In the genomic region with DNA sequence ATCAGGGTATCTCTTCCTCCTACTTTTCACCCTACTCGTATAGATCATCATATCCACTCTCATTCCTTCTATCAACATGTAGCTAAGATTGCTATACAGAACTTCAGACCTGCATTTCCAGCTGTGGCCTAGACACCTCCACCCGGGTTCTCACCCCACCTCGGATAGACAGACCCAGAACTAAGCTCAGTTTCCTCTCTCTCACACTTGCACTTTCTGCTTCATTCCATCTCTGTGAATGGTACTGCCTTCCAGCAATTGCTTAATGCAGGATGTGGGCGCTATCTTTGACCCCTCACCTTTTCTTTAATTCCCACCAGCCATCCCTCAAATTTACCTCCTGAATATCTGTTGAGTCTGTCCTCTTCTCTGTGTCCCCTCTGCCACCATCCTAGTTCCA, we compare ENCODE assay signal across 16 cellular contexts. TPM values are rescaled to one million over a fixed set of nuclear protein-coding genes. Genes with fewer than 3 reads are reported as not detected.
DNase-seq lines count a peak whose midpoint lies in the region; ATAC-seq and TF ChIP-seq lines count a peak whose summit lies in the region.
"Had no signal": no experiment of that assay in that cellular context is flagged by ENCODE, and none has a peak within 500 bp of the region (broad histone marks: within the 10 kb centered on the region; RNA-seq: fewer than 3 reads in every experiment).

No MANE protein-coding gene starts in this region.

- TF ChIP-seq EP300 in transverse colon (IDR thresholded peaks at IDR 0.05; ENCODE audit: low read depth) = no peak

- in situ Hi-C loops in GM23248 (cut with MboI) = no loop called here
- in situ Hi-C loops in transverse colon (cut with MboI; ENCODE audit: low pct_ligation_motif_present in 1 of 4, low pct_unique_long_range_greater_than_20kb in 1 of 4, low sequenced_read_pairs in 3 of 4) = no loop called here

- no peak overlapping the region for H2BK12ac ChIP-seq in mesenchymal stem cell (ENCODE audit: low read length in 2 of 2)

- H3K4ac ChIP-seq in mesenchymal stem cell (ENCODE audit: low read depth in 1 of 2, low read length in 2 of 2) = no peak overlapping the region

- H3K27me3 ChIP-seq in AG04450 (ENCODE audit: control insufficient read depth, insufficient read depth, low read length) (no peaks in the 10 kb centered on the region), GM23248 (replicated peaks; ENCODE audit: insufficient read depth) (no peaks in the 10 kb centered on the region), mesenchymal stem cell (ENCODE audit: control insufficient read depth in 1 of 2, insufficient read depth in 1 of 2, low read length in 2 of 2) (no peaks in the 10 kb centered on the region), transverse colon (no peaks in the 10 kb centered on the region)
- H3K27me3 ChIP-seq: left lung had no signal

- WGBS in GM23248 (ENCODE audit: low coverage in 1 of 2, low lambda C conversion rate in 2 of 2, missing lambda C conversion rate in 2 of 2), 2 experiments = 87 to 89% methylated on average over 4 of the region's 4 CpGs
- WGBS in mesenchymal stem cell = 82% methylated on average over 4 of the region's 4 CpGs
- 73 to 88% methylated on average over 4 of the region's 4 CpGs for WGBS in transverse colon (ENCODE audit: low coverage in 1 of 2), 2 donors

- H2BK120ac ChIP-seq in mesenchymal stem cell (ENCODE audit: low read depth, low read length) = no peak overlapping the region

- H2AK5ac ChIP-seq in mesenchymal stem cell (ENCODE audit: low read length, severe bottlenecking) = peak overlapping the region; percentile 78

- peak overlapping the region in 1 of 2 experiments; percentile 4 for H3K18ac ChIP-seq in mesenchymal stem cell (ENCODE audit: low read depth in 1 of 2, low read length in 2 of 2)

- H3K4me1 ChIP-seq in GM23248 (ENCODE audit: insufficient read depth) (peaks cover 22% of the 10 kb centered on the region), mesenchymal stem cell (ENCODE audit: control insufficient read depth, insufficient read depth, low read depth, low read length) (peaks cover 4% of the 10 kb centered on the region), transverse colon (peaks cover 0 to 7% (median 0%) of the 10 kb centered on the region in 4 donors)
- H3K4me1 ChIP-seq: parathyroid adenoma had no signal

- H3K4me2 ChIP-seq in GM23248 (ENCODE audit: unreplicated experiment) (peak overlapping the region; percentile 82), mesenchymal stem cell (ENCODE audit: low read length, poor library complexity, severe bottlenecking) (no peak overlapping the region)

- H4K20me1 ChIP-seq in GM23248 (ENCODE audit: insufficient read depth) = no peaks in the 10 kb centered on the region

- H3K79me2 ChIP-seq in GM23248 (ENCODE audit: insufficient read depth) = peaks cover 11% of the 10 kb centered on the region; the same call in 1 of the 2 replicates
- H3K79me2 ChIP-seq: parathyroid adenoma had no signal

- DNase-seq in AG04450 (ENCODE audit: low read depth, low spot score) (no peak), GM23248 (no peak), mesenchymal stem cell (peak; percentile 9), transverse colon (no peak), NCI-H82 (lab: John Stamatoyannopoulos, UW) (no peak)
- DNase-seq in activated naive CD8-positive, alpha-beta T cell treated with anti-CD3 and anti-CD28 coated beads for 36 hours = no peak
- DNase-seq: activated CD4-positive, alpha-beta T cell treated with anti-CD3 and anti-CD28 coated beads, Interleukin-2, amount 50 U/mL, for 1 hour; activated gamma-delta T cell treated with Interleukin-2 at 50 U/mL for 16 hours; effector CD8-positive, alpha-beta T cell; hippocampal formation; Karpas-422; left lung; NCI-H1417 had no signal

- H3K4me1 Mint-ChIP-seq in activated naive CD8-positive, alpha-beta T cell treated with anti-CD3 and anti-CD28 coated beads for 36 hours = peaks cover 59% of the 10 kb centered on the region

- no peak overlapping the region for H2BK15ac ChIP-seq in mesenchymal stem cell (ENCODE audit: low read depth, poor library complexity, severe bottlenecking)

- no peak for ATAC-seq in activated CD4-positive, CD25-positive, alpha-beta regulatory T cell treated with anti-CD3 and anti-CD28 coated beads, Interleukin-2, amount 50 U/mL, for 24 hours
- ATAC-seq in GM21360 (IDR thresholded peaks at IDR 0.05; ENCODE audit: unreplicated experiment) = no peak

- no peak overlapping the region for H4K8ac ChIP-seq in mesenchymal stem cell (ENCODE audit: low read length)

- peaks cover 3% of the 10 kb centered on the region; the same call in 1 of the 2 replicates for H3K9me3 ChIP-seq in AG04450 (ENCODE audit: control insufficient read depth, insufficient read depth, low read length)
- H3K9me3 ChIP-seq in GM23248 (ENCODE audit: low read depth) = no peaks in the 10 kb centered on the region
- H3K9me3 ChIP-seq in mesenchymal stem cell (ENCODE audit: control insufficient read depth, low read length) = no peaks in the 10 kb centered on the region
- H3K9me3 ChIP-seq in transverse colon = no peaks in the 10 kb centered on the region
- H3K9me3 ChIP-seq: left lung had no signal

- H3K27me3 Mint-ChIP-seq in activated naive CD8-positive, alpha-beta T cell treated with anti-CD3 and anti-CD28 coated beads for 36 hours = no peaks in the 10 kb centered on the region

- H3F3A ChIP-seq in GM23248 (ENCODE audit: insufficient read depth) = peaks cover 44% of the 10 kb centered on the region

- H2AFZ ChIP-seq in GM23248 (no peak overlapping the region), mesenchymal stem cell (ENCODE audit: low read depth, low read length) (no peak overlapping the region)
- H2AFZ ChIP-seq: parathyroid adenoma had no signal

- H4K91ac ChIP-seq in mesenchymal stem cell (ENCODE audit: low read length) = no peak overlapping the region

- H2BK5ac ChIP-seq in mesenchymal stem cell (ENCODE audit: low read depth, low read length, poor library complexity, severe bottlenecking) = no peak overlapping the region

- peaks cover 14% of the 10 kb centered on the region for H3K79me1 ChIP-seq in mesenchymal stem cell (replicated peaks; ENCODE audit: low read length, poor library complexity, severe bottlenecking)

- CTCF ChIA-PET in AG04450 (lab: Charles Lee) = interaction anchor here (2.0 kb wide), 1 partner anchor 53 kb away, joined by 4 read pairs; no protein-coding TSS in a partner anchor

- H3K9me2 ChIP-seq in GM23248 (ENCODE audit: insufficient read depth) = no peaks in the 10 kb centered on the region

- no peak overlapping the region for H3K23ac ChIP-seq in mesenchymal stem cell (ENCODE audit: low read length in 2 of 2)

- POLR2A ChIA-PET in AG04450 (lab: Yijun Ruan, JAX) = no interaction called here

- no peak overlapping the region for H3K4me3 ChIP-seq in AG04450 (ENCODE audit: low read depth, low read length)
- peak overlapping the region; percentile 55 for H3K4me3 ChIP-seq in GM23248
- H3K4me3 ChIP-seq in mesenchymal stem cell (ENCODE audit: insufficient read depth in 1 of 2, low read depth in 1 of 2, low read length in 2 of 2) = no peak overlapping the region
- no peak overlapping the region for H3K4me3 ChIP-seq in transverse colon
- H3K4me3 ChIP-seq: left lung had no signal

- peak overlapping the region; percentile 92 for H3K27ac Mint-ChIP-seq in activated naive CD8-positive, alpha-beta T cell treated with anti-CD3 and anti-CD28 coated beads for 36 hours

- no peak for TF ChIP-seq POLR2A in transverse colon (IDR thresholded peaks at IDR 0.05)

- H3K36me3 Mint-ChIP-seq in activated naive CD8-positive, alpha-beta T cell treated with anti-CD3 and anti-CD28 coated beads for 36 hours = peaks cover 40% of the 10 kb centered on the region

- H3K36me3 ChIP-seq in GM23248 (ENCODE audit: low read depth) = no peaks in the 10 kb centered on the region
- peaks cover 0 to 2% of the 10 kb centered on the region in 2 experiments for H3K36me3 ChIP-seq in mesenchymal stem cell (ENCODE audit: control insufficient read depth in 1 of 2, insufficient read depth in 2 of 2, low read depth in 1 of 2, low read length in 2 of 2)
- H3K36me3 ChIP-seq in transverse colon = no peaks in the 10 kb centered on the region
- H3K36me3 ChIP-seq: left lung had no signal

- TF ChIP-seq CTCF in AG04450 (IDR thresholded peaks at IDR 0.05; ENCODE audit: low read depth, low read length) (no peak), transverse colon (IDR thresholded peaks at IDR 0.05) (no peak)

- H3K9me3 Mint-ChIP-seq in activated naive CD8-positive, alpha-beta T cell treated with anti-CD3 and anti-CD28 coated beads for 36 hours = peaks cover 18% of the 10 kb centered on the region

- H3K27ac ChIP-seq in AG04450 (ENCODE audit: low read depth, low read length) = peak overlapping the region; percentile 55
- H3K27ac ChIP-seq in GM23248 = peak overlapping the region; percentile 78
- H3K27ac ChIP-seq in mesenchymal stem cell (ENCODE audit: low read length, poor library complexity, severe bottlenecking) = peak overlapping the region; percentile 97
- H3K27ac ChIP-seq in transverse colon = no peak overlapping the region
- H3K27ac ChIP-seq: parathyroid adenoma had no signal

- H3K14ac ChIP-seq in mesenchymal stem cell (ENCODE audit: low read length in 2 of 2) = no peak overlapping the region

- H3K4me3 Mint-ChIP-seq in activated naive CD8-positive, alpha-beta T cell treated with anti-CD3 and anti-CD28 coated beads for 36 hours = peak overlapping the region; percentile 44

- intact Hi-C loops in transverse colon (cut with DNase I; ENCODE audit: low total_unique reads) = no loop called here

- H3K9ac ChIP-seq in GM23248 = no peak overlapping the region
- peak overlapping the region; percentile 64 for H3K9ac ChIP-seq in mesenchymal stem cell (ENCODE audit: low read length)
- H3K9ac ChIP-seq: parathyroid adenoma had no signal

RNA-seq across cellular contexts. Expression of a gene that starts 35.7 kb away (rescaled TPM):
- polyA plus RNA-seq in AG04450 (2011; rRNA removed) (39.0 and 42.5 TPM in 2 replicates), GM23248 (2016; fragmentation: Nextera tagmentation; extraction: Ambion mirVana) (18.3 and 20.4 TPM in 2 replicates)
- polyA minus RNA-seq in AG04450 (2011; rRNA and poly(A)+ RNA removed) = 34.8 and 39.0 TPM in 2 replicates
- total RNA-seq in GM23248 (2014; rRNA removed; shearing (Covaris generic)) = 24.1 and 35.5 TPM in 2 replicates
- 10 to 100 TPM; 86.0 to 87.4 TPM for total RNA-seq in activated naive CD8-positive, alpha-beta T cell treated with anti-CD3 and anti-CD28 coated beads for 36 hours
- polyA plus RNA-seq in mesenchymal stem cell (2013, experiment 1 of 2) = 21.2 TPM
- polyA plus RNA-seq in mesenchymal stem cell (2013, experiment 2 of 2) = 20.9 TPM
- 10 to 100 TPM in 3 of 4 donors, 1 to 10 TPM in 1; 5.4 to 22.8 (median 19.1) TPM for total RNA-seq in transverse colon

Comparison
In these comparisons a context has a peak if more than half of its experiments do, and no peak if none do; other contexts are left out.
1. H3K27ac ChIP-seq: peak in AG04450 (single experiment), GM23248 (single experiment) and mesenchymal stem cell (single experiment); none in transverse colon (0 of 4).